1 cellular context compared by ENCODE assay signal in the genomic region with DNA sequence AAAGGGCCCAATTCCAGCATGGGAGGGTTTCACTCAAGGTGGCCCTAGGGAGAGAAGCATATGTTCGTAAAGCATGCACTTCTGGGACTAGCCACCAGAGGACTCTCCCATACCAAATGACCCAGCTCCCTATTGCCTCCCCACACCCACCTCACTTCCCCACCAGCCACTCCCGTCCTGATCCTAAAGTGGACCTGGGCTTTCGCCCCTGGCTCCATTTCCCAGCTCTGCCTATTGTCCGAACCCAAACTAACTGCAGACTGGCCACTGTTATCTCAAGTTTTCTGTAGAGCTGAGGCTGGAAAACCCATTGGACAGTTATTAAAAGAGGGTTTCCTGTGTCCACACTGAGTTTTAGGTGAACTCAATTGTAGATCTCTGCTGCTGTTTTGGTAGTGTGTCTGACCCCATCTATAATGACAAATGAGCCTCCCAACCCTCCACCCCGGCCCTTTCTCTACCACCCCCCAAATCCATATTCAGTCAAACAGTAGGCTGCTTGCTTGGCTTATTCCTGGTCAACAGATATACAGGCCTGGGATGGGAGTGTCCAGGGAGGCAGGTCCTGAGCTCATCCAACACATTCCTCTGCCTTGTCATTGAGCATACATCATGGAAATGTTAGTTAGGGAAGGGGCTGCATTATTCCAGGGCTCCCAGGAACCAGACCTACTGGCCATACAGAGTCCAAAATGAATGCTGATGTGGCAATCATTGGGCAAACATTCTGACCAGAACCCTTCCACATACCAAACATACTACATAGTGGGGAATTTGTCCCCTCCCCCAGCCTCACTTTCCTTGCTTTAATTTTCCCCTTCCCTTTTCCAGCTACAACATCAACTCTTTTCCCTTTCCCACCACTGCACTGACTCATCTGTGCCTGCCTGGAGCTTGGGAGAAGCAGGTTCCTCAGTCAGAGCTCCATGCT.
TF ChIP-seq lines count a peak whose summit lies in the region.

No MANE protein-coding gene starts in this region.

TF ChIP-seq in HepG2, 621 proteins besides CTCF, POLR2A, EP300 and RAD21 (continued from another document and continues in another):
- TF ChIP-seq, protein P1, sequence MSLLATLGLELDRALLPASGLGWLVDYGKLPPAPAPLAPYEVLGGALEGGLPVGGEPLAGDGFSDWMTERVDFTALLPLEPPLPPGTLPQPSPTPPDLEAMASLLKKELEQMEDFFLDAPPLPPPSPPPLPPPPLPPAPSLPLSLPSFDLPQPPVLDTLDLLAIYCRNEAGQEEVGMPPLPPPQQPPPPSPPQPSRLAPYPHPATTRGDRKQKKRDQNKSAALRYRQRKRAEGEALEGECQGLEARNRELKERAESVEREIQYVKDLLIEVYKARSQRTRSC (CRISPR knock-in tag; IDR thresholded peaks at IDR 0.05; ENCODE audit: low read depth): no peak
- peak; percentile 51 for TF ChIP-seq ATF7 (IDR thresholded peaks at IDR 0.05)
- TF ChIP-seq ATF7 (CRISPR knock-in tag; IDR thresholded peaks at IDR 0.05): no peak
- TF ChIP-seq NFKB2 (CRISPR knock-in tag; IDR thresholded peaks at IDR 0.05; ENCODE audit: borderline replicate concordance): no peak
- no peak for TF ChIP-seq GTF2F1 (IDR thresholded peaks at IDR 0.05; ENCODE audit: low read length)
- TF ChIP-seq STAG1 (CRISPR knock-in tag; IDR thresholded peaks at IDR 0.05): peak; percentile 96
- no peak for TF ChIP-seq KMT2B (CRISPR knock-in tag; IDR thresholded peaks at IDR 0.05)
- no peak for TF ChIP-seq ATF7-NPFF (CRISPR knock-in tag; IDR thresholded peaks at IDR 0.05; ENCODE audit: low read depth)
- TF ChIP-seq ZNF841 (CRISPR knock-in tag; IDR thresholded peaks at IDR 0.05; ENCODE audit: borderline replicate concordance): no peak
- TF ChIP-seq, protein P2, sequence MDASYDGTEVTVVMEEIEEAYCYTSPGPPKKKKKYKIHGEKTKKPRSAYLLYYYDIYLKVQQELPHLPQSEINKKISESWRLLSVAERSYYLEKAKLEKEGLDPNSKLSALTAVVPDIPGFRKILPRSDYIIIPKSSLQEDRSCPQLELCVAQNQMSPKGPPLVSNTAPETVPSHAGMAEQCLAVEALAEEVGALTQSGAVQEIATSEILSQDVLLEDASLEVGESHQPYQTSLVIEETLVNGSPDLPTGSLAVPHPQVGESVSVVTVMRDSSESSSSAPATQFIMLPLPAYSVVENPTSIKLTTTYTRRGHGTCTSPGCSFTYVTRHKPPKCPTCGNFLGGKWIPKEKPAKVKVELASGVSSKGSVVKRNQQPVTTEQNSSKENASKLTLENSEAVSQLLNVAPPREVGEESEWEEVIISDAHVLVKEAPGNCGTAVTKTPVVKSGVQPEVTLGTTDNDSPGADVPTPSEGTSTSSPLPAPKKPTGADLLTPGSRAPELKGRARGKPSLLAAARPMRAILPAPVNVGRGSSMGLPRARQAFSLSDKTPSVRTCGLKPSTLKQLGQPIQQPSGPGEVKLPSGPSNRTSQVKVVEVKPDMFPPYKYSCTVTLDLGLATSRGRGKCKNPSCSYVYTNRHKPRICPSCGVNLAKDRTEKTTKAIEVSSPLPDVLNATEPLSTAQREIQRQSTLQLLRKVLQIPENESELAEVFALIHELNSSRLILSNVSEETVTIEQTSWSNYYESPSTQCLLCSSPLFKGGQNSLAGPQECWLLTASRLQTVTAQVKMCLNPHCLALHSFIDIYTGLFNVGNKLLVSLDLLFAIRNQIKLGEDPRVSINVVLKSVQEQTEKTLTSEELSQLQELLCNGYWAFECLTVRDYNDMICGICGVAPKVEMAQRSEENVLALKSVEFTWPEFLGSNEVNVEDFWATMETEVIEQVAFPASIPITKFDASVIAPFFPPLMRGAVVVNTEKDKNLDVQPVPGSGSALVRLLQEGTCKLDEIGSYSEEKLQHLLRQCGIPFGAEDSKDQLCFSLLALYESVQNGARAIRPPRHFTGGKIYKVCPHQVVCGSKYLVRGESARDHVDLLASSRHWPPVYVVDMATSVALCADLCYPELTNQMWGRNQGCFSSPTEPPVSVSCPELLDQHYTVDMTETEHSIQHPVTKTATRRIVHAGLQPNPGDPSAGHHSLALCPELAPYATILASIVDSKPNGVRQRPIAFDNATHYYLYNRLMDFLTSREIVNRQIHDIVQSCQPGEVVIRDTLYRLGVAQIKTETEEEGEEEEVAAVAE (CRISPR knock-in tag; IDR thresholded peaks at IDR 0.05; ENCODE audit: borderline replicate concordance): no peak
- TF ChIP-seq, protein P3, sequence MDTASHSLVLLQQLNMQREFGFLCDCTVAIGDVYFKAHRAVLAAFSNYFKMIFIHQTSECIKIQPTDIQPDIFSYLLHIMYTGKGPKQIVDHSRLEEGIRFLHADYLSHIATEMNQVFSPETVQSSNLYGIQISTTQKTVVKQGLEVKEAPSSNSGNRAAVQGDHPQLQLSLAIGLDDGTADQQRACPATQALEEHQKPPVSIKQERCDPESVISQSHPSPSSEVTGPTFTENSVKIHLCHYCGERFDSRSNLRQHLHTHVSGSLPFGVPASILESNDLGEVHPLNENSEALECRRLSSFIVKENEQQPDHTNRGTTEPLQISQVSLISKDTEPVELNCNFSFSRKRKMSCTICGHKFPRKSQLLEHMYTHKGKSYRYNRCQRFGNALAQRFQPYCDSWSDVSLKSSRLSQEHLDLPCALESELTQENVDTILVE (CRISPR knock-in tag; IDR thresholded peaks at IDR 0.05): no peak
- TF ChIP-seq, protein P4, sequence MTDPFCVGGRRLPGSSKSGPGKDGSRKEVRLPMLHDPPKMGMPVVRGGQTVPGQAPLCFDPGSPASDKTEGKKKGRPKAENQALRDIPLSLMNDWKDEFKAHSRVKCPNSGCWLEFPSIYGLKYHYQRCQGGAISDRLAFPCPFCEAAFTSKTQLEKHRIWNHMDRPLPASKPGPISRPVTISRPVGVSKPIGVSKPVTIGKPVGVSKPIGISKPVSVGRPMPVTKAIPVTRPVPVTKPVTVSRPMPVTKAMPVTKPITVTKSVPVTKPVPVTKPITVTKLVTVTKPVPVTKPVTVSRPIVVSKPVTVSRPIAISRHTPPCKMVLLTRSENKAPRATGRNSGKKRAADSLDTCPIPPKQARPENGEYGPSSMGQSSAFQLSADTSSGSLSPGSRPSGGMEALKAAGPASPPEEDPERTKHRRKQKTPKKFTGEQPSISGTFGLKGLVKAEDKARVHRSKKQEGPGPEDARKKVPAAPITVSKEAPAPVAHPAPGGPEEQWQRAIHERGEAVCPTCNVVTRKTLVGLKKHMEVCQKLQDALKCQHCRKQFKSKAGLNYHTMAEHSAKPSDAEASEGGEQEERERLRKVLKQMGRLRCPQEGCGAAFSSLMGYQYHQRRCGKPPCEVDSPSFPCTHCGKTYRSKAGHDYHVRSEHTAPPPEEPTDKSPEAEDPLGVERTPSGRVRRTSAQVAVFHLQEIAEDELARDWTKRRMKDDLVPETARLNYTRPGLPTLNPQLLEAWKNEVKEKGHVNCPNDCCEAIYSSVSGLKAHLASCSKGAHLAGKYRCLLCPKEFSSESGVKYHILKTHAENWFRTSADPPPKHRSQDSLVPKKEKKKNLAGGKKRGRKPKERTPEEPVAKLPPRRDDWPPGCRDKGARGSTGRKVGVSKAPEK (CRISPR knock-in tag; IDR thresholded peaks at IDR 0.05; ENCODE audit: borderline replicate concordance): 0 out of 2 replicates have a peak, but pooled peaks have one; percentile 19
- TF ChIP-seq ZNF260 (CRISPR knock-in tag; IDR thresholded peaks at IDR 0.05; ENCODE audit: borderline replicate concordance, low read depth): no peak
- TF ChIP-seq TAF15 (IDR thresholded peaks at IDR 0.05; ENCODE audit: low read depth, low read length, poor library complexity, severe bottlenecking): no peak
- TF ChIP-seq CBX5 (CRISPR knock-in tag; IDR thresholded peaks at IDR 0.05; ENCODE audit: borderline replicate concordance): peak; percentile 63; the same call in 1 of the 2 replicates
- TF ChIP-seq, protein P5, sequence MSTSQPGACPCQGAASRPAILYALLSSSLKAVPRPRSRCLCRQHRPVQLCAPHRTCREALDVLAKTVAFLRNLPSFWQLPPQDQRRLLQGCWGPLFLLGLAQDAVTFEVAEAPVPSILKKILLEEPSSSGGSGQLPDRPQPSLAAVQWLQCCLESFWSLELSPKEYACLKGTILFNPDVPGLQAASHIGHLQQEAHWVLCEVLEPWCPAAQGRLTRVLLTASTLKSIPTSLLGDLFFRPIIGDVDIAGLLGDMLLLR (CRISPR knock-in tag; IDR thresholded peaks at IDR 0.05): no peak
- 0 out of 2 replicates have a peak, but pooled peaks have one; percentile 25 for TF ChIP-seq ERF (CRISPR knock-in tag; IDR thresholded peaks at IDR 0.05)
- TF ChIP-seq, protein P6, sequence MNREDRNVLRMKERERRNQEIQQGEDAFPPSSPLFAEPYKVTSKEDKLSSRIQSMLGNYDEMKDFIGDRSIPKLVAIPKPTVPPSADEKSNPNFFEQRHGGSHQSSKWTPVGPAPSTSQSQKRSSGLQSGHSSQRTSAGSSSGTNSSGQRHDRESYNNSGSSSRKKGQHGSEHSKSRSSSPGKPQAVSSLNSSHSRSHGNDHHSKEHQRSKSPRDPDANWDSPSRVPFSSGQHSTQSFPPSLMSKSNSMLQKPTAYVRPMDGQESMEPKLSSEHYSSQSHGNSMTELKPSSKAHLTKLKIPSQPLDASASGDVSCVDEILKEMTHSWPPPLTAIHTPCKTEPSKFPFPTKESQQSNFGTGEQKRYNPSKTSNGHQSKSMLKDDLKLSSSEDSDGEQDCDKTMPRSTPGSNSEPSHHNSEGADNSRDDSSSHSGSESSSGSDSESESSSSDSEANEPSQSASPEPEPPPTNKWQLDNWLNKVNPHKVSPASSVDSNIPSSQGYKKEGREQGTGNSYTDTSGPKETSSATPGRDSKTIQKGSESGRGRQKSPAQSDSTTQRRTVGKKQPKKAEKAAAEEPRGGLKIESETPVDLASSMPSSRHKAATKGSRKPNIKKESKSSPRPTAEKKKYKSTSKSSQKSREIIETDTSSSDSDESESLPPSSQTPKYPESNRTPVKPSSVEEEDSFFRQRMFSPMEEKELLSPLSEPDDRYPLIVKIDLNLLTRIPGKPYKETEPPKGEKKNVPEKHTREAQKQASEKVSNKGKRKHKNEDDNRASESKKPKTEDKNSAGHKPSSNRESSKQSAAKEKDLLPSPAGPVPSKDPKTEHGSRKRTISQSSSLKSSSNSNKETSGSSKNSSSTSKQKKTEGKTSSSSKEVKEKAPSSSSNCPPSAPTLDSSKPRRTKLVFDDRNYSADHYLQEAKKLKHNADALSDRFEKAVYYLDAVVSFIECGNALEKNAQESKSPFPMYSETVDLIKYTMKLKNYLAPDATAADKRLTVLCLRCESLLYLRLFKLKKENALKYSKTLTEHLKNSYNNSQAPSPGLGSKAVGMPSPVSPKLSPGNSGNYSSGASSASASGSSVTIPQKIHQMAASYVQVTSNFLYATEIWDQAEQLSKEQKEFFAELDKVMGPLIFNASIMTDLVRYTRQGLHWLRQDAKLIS (CRISPR knock-in tag; IDR thresholded peaks at IDR 0.05): no peak
- TF ChIP-seq, protein P7, sequence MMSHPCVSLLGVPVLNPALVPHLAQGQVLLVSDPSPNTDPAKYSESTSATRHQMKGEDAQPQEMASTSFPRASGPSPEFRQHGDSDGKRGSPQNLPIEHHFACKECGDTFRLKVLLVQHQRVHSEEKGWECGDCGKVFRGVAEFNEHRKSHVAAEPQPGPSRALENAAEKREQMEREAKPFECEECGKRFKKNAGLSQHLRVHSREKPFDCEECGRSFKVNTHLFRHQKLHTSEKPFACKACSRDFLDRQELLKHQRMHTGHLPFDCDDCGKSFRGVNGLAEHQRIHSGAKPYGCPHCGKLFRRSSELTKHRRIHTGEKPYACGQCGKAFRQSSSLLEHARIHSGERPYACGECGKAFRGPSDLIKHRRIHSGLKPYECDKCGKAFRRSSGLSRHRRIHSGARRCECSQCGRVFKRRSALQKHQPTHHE (CRISPR knock-in tag; IDR thresholded peaks at IDR 0.05; ENCODE audit: borderline replicate concordance): no peak
- TF ChIP-seq, protein P8, sequence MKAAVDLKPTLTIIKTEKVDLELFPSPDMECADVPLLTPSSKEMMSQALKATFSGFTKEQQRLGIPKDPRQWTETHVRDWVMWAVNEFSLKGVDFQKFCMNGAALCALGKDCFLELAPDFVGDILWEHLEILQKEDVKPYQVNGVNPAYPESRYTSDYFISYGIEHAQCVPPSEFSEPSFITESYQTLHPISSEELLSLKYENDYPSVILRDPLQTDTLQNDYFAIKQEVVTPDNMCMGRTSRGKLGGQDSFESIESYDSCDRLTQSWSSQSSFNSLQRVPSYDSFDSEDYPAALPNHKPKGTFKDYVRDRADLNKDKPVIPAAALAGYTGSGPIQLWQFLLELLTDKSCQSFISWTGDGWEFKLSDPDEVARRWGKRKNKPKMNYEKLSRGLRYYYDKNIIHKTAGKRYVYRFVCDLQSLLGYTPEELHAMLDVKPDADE (CRISPR knock-in tag; IDR thresholded peaks at IDR 0.05): no peak
- TF ChIP-seq, protein P9, sequence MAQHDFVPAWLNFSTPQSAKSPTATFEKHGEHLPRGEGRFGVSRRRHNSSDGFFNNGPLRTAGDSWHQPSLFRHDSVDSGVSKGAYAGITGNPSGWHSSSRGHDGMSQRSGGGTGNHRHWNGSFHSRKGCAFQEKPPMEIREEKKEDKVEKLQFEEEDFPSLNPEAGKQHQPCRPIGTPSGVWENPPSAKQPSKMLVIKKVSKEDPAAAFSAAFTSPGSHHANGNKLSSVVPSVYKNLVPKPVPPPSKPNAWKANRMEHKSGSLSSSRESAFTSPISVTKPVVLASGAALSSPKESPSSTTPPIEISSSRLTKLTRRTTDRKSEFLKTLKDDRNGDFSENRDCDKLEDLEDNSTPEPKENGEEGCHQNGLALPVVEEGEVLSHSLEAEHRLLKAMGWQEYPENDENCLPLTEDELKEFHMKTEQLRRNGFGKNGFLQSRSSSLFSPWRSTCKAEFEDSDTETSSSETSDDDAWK (CRISPR knock-in tag; IDR thresholded peaks at IDR 0.05): no peak
- no peak for TF ChIP-seq MAF1 (CRISPR knock-in tag; IDR thresholded peaks at IDR 0.05; ENCODE audit: borderline replicate concordance)
- peak; percentile 45; the same call in 1 of the 2 replicates for TF ChIP-seq DPF2 (CRISPR knock-in tag; IDR thresholded peaks at IDR 0.05; ENCODE audit: borderline replicate concordance, low read depth)
- no peak for TF ChIP-seq GZF1 (CRISPR knock-in tag; IDR thresholded peaks at IDR 0.05)
- no peak for TF ChIP-seq MEIS2 (CRISPR knock-in tag; IDR thresholded peaks at IDR 0.05)
- TF ChIP-seq ZNF672 (CRISPR knock-in tag; IDR thresholded peaks at IDR 0.05): no peak
- TF ChIP-seq, protein P10, sequence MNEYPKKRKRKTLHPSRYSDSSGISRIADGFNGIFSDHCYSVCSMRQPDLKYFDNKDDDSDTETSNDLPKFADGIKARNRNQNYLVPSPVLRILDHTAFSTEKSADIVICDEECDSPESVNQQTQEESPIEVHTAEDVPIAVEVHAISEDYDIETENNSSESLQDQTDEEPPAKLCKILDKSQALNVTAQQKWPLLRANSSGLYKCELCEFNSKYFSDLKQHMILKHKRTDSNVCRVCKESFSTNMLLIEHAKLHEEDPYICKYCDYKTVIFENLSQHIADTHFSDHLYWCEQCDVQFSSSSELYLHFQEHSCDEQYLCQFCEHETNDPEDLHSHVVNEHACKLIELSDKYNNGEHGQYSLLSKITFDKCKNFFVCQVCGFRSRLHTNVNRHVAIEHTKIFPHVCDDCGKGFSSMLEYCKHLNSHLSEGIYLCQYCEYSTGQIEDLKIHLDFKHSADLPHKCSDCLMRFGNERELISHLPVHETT (CRISPR knock-in tag; conservative IDR thresholded peaks at IDR 0.05): no peak
- no peak for TF ChIP-seq XRCC5 (optimal IDR thresholded peaks at IDR 0.05; ENCODE audit: low read length)
- no peak for TF ChIP-seq ZBTB7A (CRISPR knock-in tag; IDR thresholded peaks at IDR 0.05)
- no peak for TF ChIP-seq NFIB (CRISPR knock-in tag; IDR thresholded peaks at IDR 0.05; ENCODE audit: borderline replicate concordance)
- no peak for TF ChIP-seq ZNF468 (CRISPR knock-in tag; IDR thresholded peaks at IDR 0.05)
- no peak for TF ChIP-seq MBD4 (IDR thresholded peaks at IDR 0.05; ENCODE audit: borderline replicate concordance, low read length)
- TF ChIP-seq NFIC (IDR thresholded peaks at IDR 0.05; ENCODE audit: low read length): no peak
- TF ChIP-seq ZSCAN22 (CRISPR knock-in tag; IDR thresholded peaks at IDR 0.05): no peak
- TF ChIP-seq PITX1 (CRISPR knock-in tag; IDR thresholded peaks at IDR 0.05): peak; percentile 41; the same call in 1 of the 2 replicates
- peak; percentile 82 for TF ChIP-seq ZKSCAN1 (IDR thresholded peaks at IDR 0.05; ENCODE audit: low read length)
- no peak for TF ChIP-seq SP4 (CRISPR knock-in tag; IDR thresholded peaks at IDR 0.05)
- TF ChIP-seq RORA (CRISPR knock-in tag; IDR thresholded peaks at IDR 0.05): no peak
- TF ChIP-seq ZNF10 (CRISPR knock-in tag; IDR thresholded peaks at IDR 0.05; ENCODE audit: borderline replicate concordance, low read depth): no peak
